Comparison of ENCODE assay signal across 1 cellular context in genomic region chr11:9493492-9493891, GRCh38.
TF ChIP-seq lines count a peak whose summit lies in the region.

No MANE protein-coding gene starts in this region.

TF ChIP-seq in K562, 482 proteins besides CTCF, POLR2A, EP300 and RAD21 (continued from another document):
- no peak for TF ChIP-seq CHD4 (IDR thresholded peaks at IDR 0.05; ENCODE audit: insufficient read depth, insufficient replicate concordance, low read depth, low read length, poor library complexity, severe bottlenecking)
- TF ChIP-seq CEBPG (CRISPR knock-in tag; IDR thresholded peaks at IDR 0.05): no peak
- TF ChIP-seq CEBPG (tag; conservative IDR thresholded peaks at IDR 0.05 in 1 of 2, IDR thresholded peaks at IDR 0.05 in 1 of 2): peak in 1 of 2 experiments; percentile 40; a peak in 1 of 4 replicates
- no peak for TF ChIP-seq CBX5 (IDR thresholded peaks at IDR 0.05; ENCODE audit: borderline replicate concordance, low read depth)
- no peak for TF ChIP-seq TEAD4 (IDR thresholded peaks at IDR 0.05; ENCODE audit: low read length)
- TF ChIP-seq TEAD4 (CRISPR knock-in tag; IDR thresholded peaks at IDR 0.05; ENCODE audit: borderline replicate concordance): no peak
- no peak for TF ChIP-seq HMGN3 (IDR thresholded peaks at IDR 0.05; ENCODE audit: borderline replicate concordance, extremely low read depth, insufficient read length, low read depth, low read length)
